ENCODE assay signal across 8 cellular contexts in genomic region chr11:19345519-19345847, GRCh38.
A peak's percentile ranks its signal among the peaks of the same experiment; 100 is the strongest.
DNase-seq lines count a peak whose midpoint lies in the region; ATAC-seq lines count a peak whose summit lies in the region.

No MANE protein-coding gene starts in this region.

- peak; percentile 36 for ATAC-seq in GM21528 (IDR thresholded peaks at IDR 0.05; ENCODE audit: low FRiP score, unreplicated experiment)
- ATAC-seq in stimulated activated naive B cell treated with anti-CD40 and anti-IgM and Interleukin-4, amounts not matched to agents 10 μg/mL and 1 μg/mL and 100 μg/mL, for 72 hours (replicated peaks) = peak; percentile 41
- ATAC-seq in HG02571 (IDR thresholded peaks at IDR 0.05; ENCODE audit: unreplicated experiment) = no peak

- DNase-seq in COLO668 (lab: John Stamatoyannopoulos, UW; ENCODE audit: unreplicated experiment) = peak; percentile 64
- peak; percentile 52 for DNase-seq in SW480 (ENCODE audit: low spot score)
- peak in 31 of 51 donors; percentile 16 to 70 (median 45) for DNase-seq in hypothalamus (lab: John Stamatoyannopoulos, UW)
- DNase-seq in stimulated activated naive B cell treated with anti-CD40 and anti-IgM and Interleukin-4, amounts not matched to agents 10 μg/mL and 1 μg/mL and 100 μg/mL, for 72 hours = no peak
- no peak for DNase-seq in T-helper 9 cell
- DNase-seq in activated naive CD4-positive, alpha-beta T cell (lab: John Stamatoyannopoulos, UW) = no peak

- H3K4me1 Mint-ChIP-seq in stimulated activated naive B cell treated with anti-CD40 and anti-IgM and Interleukin-4, amounts not matched to agents 10 μg/mL and 1 μg/mL and 100 μg/mL, for 72 hours = peaks cover 9 to 20% of the 10 kb centered on the region in 2 donors

- H3K4me3 Mint-ChIP-seq in stimulated activated naive B cell treated with anti-CD40 and anti-IgM and Interleukin-4, amounts not matched to agents 10 μg/mL and 1 μg/mL and 100 μg/mL, for 72 hours = peak overlapping the region; percentile 10 to 50

- H3K36me3 Mint-ChIP-seq in stimulated activated naive B cell treated with anti-CD40 and anti-IgM and Interleukin-4, amounts not matched to agents 10 μg/mL and 1 μg/mL and 100 μg/mL, for 72 hours = no peaks in the 10 kb centered on the region

- H3K27ac Mint-ChIP-seq in stimulated activated naive B cell treated with anti-CD40 and anti-IgM and Interleukin-4, amounts not matched to agents 10 μg/mL and 1 μg/mL and 100 μg/mL, for 72 hours = no peak overlapping the region

- no peaks in the 10 kb centered on the region for H3K9me3 Mint-ChIP-seq in stimulated activated naive B cell treated with anti-CD40 and anti-IgM and Interleukin-4, amounts not matched to agents 10 μg/mL and 1 μg/mL and 100 μg/mL, for 72 hours

- H3K27me3 Mint-ChIP-seq in stimulated activated naive B cell treated with anti-CD40 and anti-IgM and Interleukin-4, amounts not matched to agents 10 μg/mL and 1 μg/mL and 100 μg/mL, for 72 hours = peaks cover 51 to 79% of the 10 kb centered on the region in 2 donors

Comparison
In these comparisons a context has a peak if more than half of its experiments do, and no peak if none do; other contexts are left out.
1. DNase-seq: peak in COLO668 (single experiment), SW480 (single experiment) and hypothalamus (31 of 51); none in stimulated activated naive B cell treated with anti-CD40 and anti-IgM and Interleukin-4, amounts not matched to agents 10 μg/mL and 1 μg/mL and 100 μg/mL, for 72 hours (single experiment), T-helper 9 cell (single experiment) and activated naive CD4-positive, alpha-beta T cell (0 of 4).